9 cellular contexts compared by ENCODE assay signal in the genomic region with DNA sequence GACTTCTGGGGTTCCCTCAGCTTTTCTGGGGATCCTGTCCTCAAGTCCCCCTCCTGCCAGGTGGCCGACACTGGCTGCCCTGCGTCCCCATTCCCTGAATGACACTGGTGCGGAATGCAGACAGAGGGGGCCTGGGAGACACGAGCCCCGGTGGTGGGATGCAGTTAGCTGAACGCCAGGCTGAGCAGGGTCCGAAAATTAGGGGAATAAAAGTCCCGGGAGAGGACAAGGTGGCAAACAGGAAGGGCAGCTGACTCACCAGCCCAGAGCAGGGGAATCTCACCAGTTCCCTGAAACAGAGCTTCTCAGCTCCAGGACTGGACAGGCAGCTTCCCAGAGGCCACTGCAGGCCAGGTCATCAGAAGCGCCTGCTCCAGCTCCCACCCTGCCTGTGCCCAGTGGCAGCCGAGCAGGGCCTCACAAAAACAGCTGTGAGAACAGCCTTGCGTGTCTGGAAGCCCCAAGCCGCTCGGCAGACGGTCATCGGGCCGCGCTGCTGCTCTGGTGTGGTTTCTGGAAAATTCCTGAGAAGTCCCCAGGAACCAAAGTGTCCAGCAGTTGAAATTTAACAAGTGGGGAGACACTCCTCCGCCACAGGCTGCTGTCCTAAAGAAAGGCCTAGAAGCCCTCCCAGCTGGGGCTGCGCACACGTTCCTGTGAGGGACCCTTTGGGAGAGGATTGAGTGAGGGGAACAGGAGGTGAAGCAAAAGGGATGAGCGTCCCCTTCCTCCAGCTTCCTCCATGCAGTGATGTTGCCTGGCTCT. TPM values are rescaled to one million over a fixed set of nuclear protein-coding genes. Genes with fewer than 3 reads are reported as not detected.
DNase-seq lines count a peak whose midpoint lies in the region; ATAC-seq and TF ChIP-seq lines count a peak whose summit lies in the region.
"Had no signal": no experiment of that assay in that cellular context is flagged by ENCODE, and none has a peak within 500 bp of the region (broad histone marks: within the 10 kb centered on the region; RNA-seq: fewer than 3 reads in every experiment).

No MANE protein-coding gene starts in this region.

- H3K27ac ChIP-seq in DND-41 (ENCODE audit: low read length) (peak overlapping the region; percentile 83), OCI-LY1 (ENCODE audit: low read depth, low read length, poor library complexity, severe bottlenecking) (peak overlapping the region; percentile 95), osteoblast (ENCODE audit: low read depth, low read length) (peak overlapping the region; percentile 99), caudate nucleus (ENCODE audit: low read depth, low read length) (no peak overlapping the region)

- H2AFZ ChIP-seq in DND-41 (ENCODE audit: low read depth, low read length) (no peak overlapping the region), OCI-LY1 (ENCODE audit: low read length) (no peak overlapping the region), osteoblast (ENCODE audit: low read length) (no peak overlapping the region)
- H2AFZ ChIP-seq: GM23338 had no signal

- no peaks in the 10 kb centered on the region for H3K9me3 ChIP-seq in DND-41 (ENCODE audit: insufficient read depth, low read length, severe bottlenecking)
- H3K9me3 ChIP-seq in OCI-LY1 (ENCODE audit: low read length), result no peaks in the 10 kb centered on the region
- H3K9me3 ChIP-seq in osteoblast (ENCODE audit: low read depth, low read length), result no peaks in the 10 kb centered on the region

- no peak for ATAC-seq in DND-41 (ENCODE audit: insufficient read depth, low read depth)
- ATAC-seq in HG03025 (IDR thresholded peaks at IDR 0.05; ENCODE audit: low FRiP score, unreplicated experiment), result no peak
- ATAC-seq in HG02798 (IDR thresholded peaks at IDR 0.05; ENCODE audit: poor library complexity, unreplicated experiment), result no peak
- no peak for ATAC-seq in activated CD4-positive, CD25-positive, alpha-beta regulatory T cell treated with anti-CD3 and anti-CD28 coated beads, Interleukin-2, amount 50 U/mL, for 24 hours
- ATAC-seq: GM23338 had no signal

- H3K9ac ChIP-seq in DND-41 (ENCODE audit: low read depth, low read length) (peak overlapping the region; percentile 64), OCI-LY1 (ENCODE audit: low read length) (peak overlapping the region; percentile 43)

- H3K4me1 ChIP-seq in DND-41 (ENCODE audit: insufficient read depth, low read length) (peaks cover 41% of the 10 kb centered on the region), OCI-LY1 (ENCODE audit: insufficient read depth, low read length, severe bottlenecking) (peaks cover 79% of the 10 kb centered on the region), osteoblast (ENCODE audit: insufficient read depth, low read length) (peaks cover 32% of the 10 kb centered on the region)

- no peak overlapping the region for H3K4me3 ChIP-seq in DND-41 (ENCODE audit: low read depth in 1 of 2, low read length in 2 of 2)
- H3K4me3 ChIP-seq in OCI-LY1 (ENCODE audit: low read depth, low read length, poor library complexity, severe bottlenecking), result peak overlapping the region; percentile 34
- H3K4me3 ChIP-seq in osteoblast (ENCODE audit: insufficient read depth, low read length), result no peak overlapping the region
- H3K4me3 ChIP-seq: GM23338 had no signal

- H3K36me3 ChIP-seq in DND-41 (ENCODE audit: insufficient read depth, low read length) (no peaks in the 10 kb centered on the region), OCI-LY1 (ENCODE audit: insufficient read depth, low read length) (no peaks in the 10 kb centered on the region), osteoblast (ENCODE audit: insufficient read depth, low read length) (peaks cover 19% of the 10 kb centered on the region)

- H3K27me3 ChIP-seq in DND-41 (ENCODE audit: insufficient read depth, low read length, poor library complexity), result no peaks in the 10 kb centered on the region
- H3K27me3 ChIP-seq in OCI-LY1 (ENCODE audit: insufficient read depth, low read length), result no peaks in the 10 kb centered on the region
- H3K27me3 ChIP-seq in osteoblast (ENCODE audit: insufficient read depth, low read length), result no peaks in the 10 kb centered on the region

- H4K20me1 ChIP-seq in DND-41 (ENCODE audit: insufficient read depth, low read length) (no peaks in the 10 kb centered on the region), OCI-LY1 (ENCODE audit: insufficient read depth, low read length) (no peaks in the 10 kb centered on the region), osteoblast (ENCODE audit: insufficient read depth, low read length) (no peaks in the 10 kb centered on the region)

- H3K4me2 ChIP-seq in DND-41 (ENCODE audit: insufficient read depth, low read length), result peak overlapping the region; percentile 52
- peak overlapping the region; percentile 42; the same call in 1 of the 2 replicates for H3K4me2 ChIP-seq in OCI-LY1 (ENCODE audit: low read length)
- peak overlapping the region; percentile 36 for H3K4me2 ChIP-seq in osteoblast (ENCODE audit: insufficient read depth, low read length)
- H3K4me2 ChIP-seq: GM23338 had no signal

- H3F3A ChIP-seq in OCI-LY1 (ENCODE audit: insufficient read depth, low read length), result no peaks in the 10 kb centered on the region

- DNase-seq in DND-41, result no peak
- DNase-seq in ecto neural progenitor cell (ENCODE audit: low spot score), result peak; percentile 44
- peak; percentile 99 for DNase-seq in osteoblast (ENCODE audit: insufficient read length, low spot score, missing footprints)
- DNase-seq in caudate nucleus (lab: John Stamatoyannopoulos, UW), result no peak

- H3K79me2 ChIP-seq in DND-41 (ENCODE audit: insufficient read depth, low read length) (peaks cover 16% of the 10 kb centered on the region), OCI-LY1 (ENCODE audit: insufficient read depth, low read length) (no peaks in the 10 kb centered on the region), osteoblast (ENCODE audit: insufficient read depth, low read length) (peaks cover 32% of the 10 kb centered on the region)

- no peaks in the 10 kb centered on the region for H3K9me2 ChIP-seq in OCI-LY1 (ENCODE audit: low read depth, low read length)

- TF ChIP-seq CTCF in DND-41 (IDR thresholded peaks at IDR 0.05; ENCODE audit: borderline replicate concordance, extremely low read depth, low read length, poor library complexity, severe bottlenecking) (no peak), OCI-LY1 (IDR thresholded peaks at IDR 0.05; ENCODE audit: low read length) (no peak), osteoblast (IDR thresholded peaks at IDR 0.05; ENCODE audit: extremely low read depth, low read depth, low read length) (no peak)

RNA-seq across cellular contexts. Expression of a gene that starts 47.6 kb away (rescaled TPM):
- total RNA-seq in osteoblast, result 39.8 and 49.2 TPM in 2 replicates

Comparison
In these comparisons a context has a peak if more than half of its experiments do, and no peak if none do; other contexts are left out.
1. DNase-seq: peak in ecto neural progenitor cell (single experiment) and osteoblast (single experiment); none in DND-41 (single experiment) and caudate nucleus (0 of 61).
2. Peak in every context shown above with its lines, with median percentiles within 50 percentile points of each other: H3K4me2 ChIP-seq.